In genomic region chr9:122900791-122901190, GRCh38 we compare ENCODE assay signal across 9 cellular contexts. TPM values are rescaled to one million over a fixed set of nuclear protein-coding genes. Genes with fewer than 3 reads are reported as not detected.
DNase-seq lines count a peak whose midpoint lies in the region; ATAC-seq and TF ChIP-seq lines count a peak whose summit lies in the region.
"Had no signal": no experiment of that assay in that cellular context is flagged by ENCODE, and none has a peak within 500 bp of the region (broad histone marks: within the 10 kb centered on the region; RNA-seq: fewer than 3 reads in every experiment).

No MANE protein-coding gene starts in this region.

- H3K27ac Mint-ChIP-seq in T-helper 17 cell (peak overlapping the region; percentile 94), type B pancreatic cell (peak overlapping the region; percentile 16)

- peaks cover 9% of the 10 kb centered on the region for H3K36me3 ChIP-seq in right atrium auricular region

- H3K27me3 ChIP-seq in right cardiac atrium (ENCODE audit: control insufficient read depth, insufficient read depth) (no peaks in the 10 kb centered on the region), right atrium auricular region (no peaks in the 10 kb centered on the region)

- ATAC-seq in right cardiac atrium (no peak), T-helper 17 cell (no peak), HG02678 (IDR thresholded peaks at IDR 0.05; ENCODE audit: unreplicated experiment) (no peak)

- peak overlapping the region; percentile 20 for H3K4me3 ChIP-seq in right cardiac atrium (ENCODE audit: low read length)
- H3K4me3 ChIP-seq in right atrium auricular region = no peak overlapping the region

- TF ChIP-seq CTCF in right atrium auricular region (IDR thresholded peaks at IDR 0.05) = no peak
- TF ChIP-seq CTCF in type B pancreatic cell (conservative IDR thresholded peaks at IDR 0.05) = no peak

- WGBS in right cardiac atrium = 58% methylated on average over 2 of the region's 2 CpGs

- no peaks in the 10 kb centered on the region for H3K27me3 Mint-ChIP-seq in T-helper 17 cell
- H3K27me3 Mint-ChIP-seq in type B pancreatic cell = no peaks in the 10 kb centered on the region

- H3K9me3 Mint-ChIP-seq in type B pancreatic cell = no peaks in the 10 kb centered on the region

- H3K27ac ChIP-seq in right cardiac atrium (ENCODE audit: low read length) = no peak overlapping the region
- no peak overlapping the region for H3K27ac ChIP-seq in right atrium auricular region

- H3K4me3 Mint-ChIP-seq in T-helper 17 cell = peak overlapping the region; percentile 21
- no peak overlapping the region for H3K4me3 Mint-ChIP-seq in type B pancreatic cell

- no peaks in the 10 kb centered on the region for H3K9me3 ChIP-seq in right cardiac atrium (ENCODE audit: control insufficient read depth, low read length)
- no peaks in the 10 kb centered on the region for H3K9me3 ChIP-seq in right atrium auricular region
- H3K9me3 ChIP-seq in T-helper 17 cell (ENCODE audit: control insufficient read depth, low read length, poor library complexity, severe bottlenecking) = no peaks in the 10 kb centered on the region

- DNase-seq in right cardiac atrium (no peak), right atrium auricular region (ENCODE audit: low spot score) (no peak), T-helper 17 cell (no peak), fibroblast of peridontal ligament (ENCODE audit: extremely low read depth) (peak; percentile 57), type B pancreatic cell (ENCODE audit: extremely low spot score, unreplicated experiment) (no peak), GF-D8 (lab: John Stamatoyannopoulos, UW) (no peak), NCI-H82 (lab: John Stamatoyannopoulos, UW) (no peak)
- DNase-seq: Right ventricle myocardium superior had no signal

- intact Hi-C loops in right cardiac atrium (cut with DNase I) = no loop called here

- H3K36me3 Mint-ChIP-seq in T-helper 17 cell (ENCODE audit: low read depth) (no peaks in the 10 kb centered on the region), type B pancreatic cell (no peaks in the 10 kb centered on the region)

- peaks cover 2% of the 10 kb centered on the region for H3K4me1 ChIP-seq in right cardiac atrium (ENCODE audit: control insufficient read depth, insufficient read depth, low read length)
- H3K4me1 ChIP-seq in right atrium auricular region = peaks cover 0 to 43% of the 10 kb centered on the region in 2 donors

- H3K4me1 Mint-ChIP-seq in T-helper 17 cell = peaks cover 25% of the 10 kb centered on the region
- peaks cover 16% of the 10 kb centered on the region for H3K4me1 Mint-ChIP-seq in type B pancreatic cell (ENCODE audit: unreplicated experiment)

RNA-seq across cellular contexts. Expression of gene RC3H2, which starts 4.4 kb away (rescaled TPM):
- 10 to 100 TPM; 38.2 to 42.1 (median 40.0) TPM for total RNA-seq in right cardiac atrium
- 11.5 TPM for polyA plus RNA-seq in right cardiac atrium
- total RNA-seq in right atrium auricular region = 10 to 100 TPM; 37.6 to 40.2 TPM
- 10 to 100 TPM; 51.5 to 69.6 TPM for total RNA-seq in T-helper 17 cell
- 57.7 TPM in 2 replicates for total RNA-seq in type B pancreatic cell (ENCODE audit: low replicate concordance)

RNA-seq across cellular contexts. Expression of gene ZBTB6, which starts 12.3 kb away (rescaled TPM):
- total RNA-seq in right cardiac atrium (1 to 10 TPM; 6.6 to 7.0 (median 6.8) TPM), right atrium auricular region (1 to 10 TPM; 6.3 to 6.8 TPM), T-helper 17 cell (1 to 10 TPM; 3.7 to 4.7 TPM), type B pancreatic cell (ENCODE audit: low replicate concordance) (8.3 and 8.7 TPM in 2 replicates)
- 2.9 TPM for polyA plus RNA-seq in right cardiac atrium

RNA-seq across cellular contexts. Expression of gene ZBTB26, which starts 30.5 kb away (rescaled TPM):
- total RNA-seq in right cardiac atrium (1 to 10 TPM; 4.7 to 5.8 (median 5.1) TPM), right atrium auricular region (1 to 10 TPM; 4.1 to 4.2 TPM), T-helper 17 cell (1 to 10 TPM; 6.9 to 7.2 TPM), type B pancreatic cell (ENCODE audit: low replicate concordance) (7.0 and 11.3 TPM in 2 replicates)
- polyA plus RNA-seq in right cardiac atrium = 2.3 TPM

RNA-seq across cellular contexts. Expression of gene RABGAP1, which starts 40.0 kb away (rescaled TPM):
- total RNA-seq in right cardiac atrium (10 to 100 TPM; 45.3 to 56.7 (median 51.3) TPM), right atrium auricular region (10 to 100 TPM; 26.3 to 30.8 TPM), T-helper 17 cell (10 to 100 TPM; 33.8 to 36.7 TPM), type B pancreatic cell (ENCODE audit: low replicate concordance) (68.4 and 72.7 TPM in 2 replicates)
- polyA plus RNA-seq in right cardiac atrium = 15.2 TPM
